Comparison of ENCODE assay signal across 8 cellular contexts in genomic region chr19:15304140-15304705, GRCh38. TPM values are rescaled to one million over a fixed set of nuclear protein-coding genes. Genes with fewer than 3 reads are reported as not detected.
A peak's percentile ranks its signal among the peaks of the same experiment; 100 is the strongest.
DNase-seq lines count a peak whose midpoint lies in the region; ATAC-seq and TF ChIP-seq lines count a peak whose summit lies in the region.

No MANE protein-coding gene starts in this region.

- BruUV-seq in Caco-2 (replicated peaks; lab: Mats Ljungman, UMichigan) = no TSS peak
- BruUV-seq in PC-9 (replicated peaks; lab: Mats Ljungman, UMichigan) = no TSS peak

- H3K4me2 ChIP-seq in PC-9 = no peak overlapping the region

- H3K4me1 Mint-ChIP-seq in Caco-2 (ENCODE audit: low read depth, unreplicated experiment) (peaks cover 29% of the 10 kb centered on the region), progenitor cell of endocrine pancreas (ENCODE audit: low read depth) (peaks cover 26% of the 10 kb centered on the region)

- TF ChIP-seq CTCF in Caco-2 (IDR thresholded peaks at IDR 0.05; ENCODE audit: insufficient read depth in 1 of 2, low read depth in 1 of 2, low read length in 1 of 2, severe bottlenecking in 1 of 2, unreplicated experiment in 1 of 2) (no peak), PC-9 (conservative IDR thresholded peaks at IDR 0.05) (no peak), progenitor cell of endocrine pancreas (IDR thresholded peaks at IDR 0.05; ENCODE audit: unreplicated experiment) (no peak)

- peaks cover 64% of the 10 kb centered on the region for H3F3A ChIP-seq in PC-9 (ENCODE audit: insufficient read depth, low read depth)

- no peak overlapping the region for H3K4me3 ChIP-seq in Caco-2 (ENCODE audit: low read depth, low read length)
- no peak overlapping the region for H3K4me3 ChIP-seq in PC-9
- peak overlapping the region; percentile 7 for H3K4me3 ChIP-seq in effector memory CD4-positive, alpha-beta T cell (ENCODE audit: insufficient read depth, low read depth, low read length, poor library complexity, severe bottlenecking)

- H3K27me3 Mint-ChIP-seq in Caco-2 (ENCODE audit: insufficient read depth, unreplicated experiment) = no peaks in the 10 kb centered on the region
- no peaks in the 10 kb centered on the region for H3K27me3 Mint-ChIP-seq in progenitor cell of endocrine pancreas

- H3K9me2 ChIP-seq in PC-9 (ENCODE audit: insufficient read depth) = no peaks in the 10 kb centered on the region

- H3K9me3 Mint-ChIP-seq in Caco-2 (ENCODE audit: unreplicated experiment) = no peaks in the 10 kb centered on the region
- H3K9me3 Mint-ChIP-seq in progenitor cell of endocrine pancreas (ENCODE audit: low read depth) = no peaks in the 10 kb centered on the region

- H3K27me3 ChIP-seq in Caco-2 (replicated peaks; ENCODE audit: control insufficient read depth, insufficient read depth, low read length) (no peaks in the 10 kb centered on the region), PC-9 (ENCODE audit: insufficient read depth, low read depth) (no peaks in the 10 kb centered on the region)
- H3K27me3 ChIP-seq in effector memory CD4-positive, alpha-beta T cell (replicated peaks; ENCODE audit: control insufficient read depth, insufficient read depth, low read length, poor library complexity, severe bottlenecking) = no peaks in the 10 kb centered on the region

- intact Hi-C loops in Caco-2 (cut with micrococcal nuclease; ENCODE audit: unreplicated experiment) (no loop called here), PC-9 (cut with micrococcal nuclease; ENCODE audit: unreplicated experiment) (no loop called here)

- H3K79me2 ChIP-seq in PC-9 (ENCODE audit: low read depth) = peaks cover 99% of the 10 kb centered on the region

- H3K36me3 ChIP-seq in Caco-2 (ENCODE audit: control insufficient read depth, insufficient read depth, low read length) (no peaks in the 10 kb centered on the region), PC-9 (ENCODE audit: low read depth) (peaks cover 9% of the 10 kb centered on the region; the same call in 1 of the 2 replicates)
- H3K36me3 ChIP-seq in effector memory CD4-positive, alpha-beta T cell (ENCODE audit: control insufficient read depth, insufficient read depth, low read length) = no peaks in the 10 kb centered on the region

- no peak for ATAC-seq in esophagus mucosa

- CTCF ChIA-PET in Caco-2 (lab: Charles Lee) = no interaction called here
- CTCF ChIA-PET in PC-9 (lab: Charles Lee) = interaction anchor here (0.5 kb wide), 1 partner anchor 71 kb away, joined by 6 read pairs; no protein-coding TSS in a partner anchor

- no peak for DNase-seq in Caco-2
- DNase-seq in PC-9 = no peak
- no peak for DNase-seq in effector memory CD4-positive, alpha-beta T cell
- no peak for DNase-seq in progenitor cell of endocrine pancreas (ENCODE audit: low spot score, unreplicated experiment)
- DNase-seq in DMS79 treated with DMSO at 0.1 percent for 48 hours (lab: John Stamatoyannopoulos, UW) = no peak
- DNase-seq in NCI-H1436 treated with DMSO at 0.1 percent for 48 hours (lab: John Stamatoyannopoulos, UW) = no peak
- DNase-seq in AG08395 (ENCODE audit: low spot score) = no peak

- H4K20me1 ChIP-seq in PC-9 (ENCODE audit: insufficient read depth) = peaks cover 98% of the 10 kb centered on the region

- H3K27ac Mint-ChIP-seq in Caco-2 (ENCODE audit: unreplicated experiment) (peak overlapping the region; percentile 36), progenitor cell of endocrine pancreas (peak overlapping the region; percentile 76)

- POLR2A ChIA-PET in Caco-2 (lab: Charles Lee) = no interaction called here
- POLR2A ChIA-PET in PC-9 (lab: Charles Lee; ENCODE audit: unreplicated experiment) = no interaction called here

- peak overlapping the region; percentile 41 for H3K27ac ChIP-seq in PC-9
- no peak overlapping the region for H3K27ac ChIP-seq in effector memory CD4-positive, alpha-beta T cell (ENCODE audit: insufficient read depth, low read length, poor library complexity, severe bottlenecking)

- no peak overlapping the region for H2AFZ ChIP-seq in PC-9

- H3K4me3 Mint-ChIP-seq in Caco-2 (ENCODE audit: unreplicated experiment) (no peak overlapping the region), progenitor cell of endocrine pancreas (ENCODE audit: low read depth) (no peak overlapping the region)

- no peaks in the 10 kb centered on the region for H3K9me3 ChIP-seq in Caco-2
- H3K9me3 ChIP-seq in PC-9 (ENCODE audit: insufficient read depth, low read depth) = no peaks in the 10 kb centered on the region
- H3K9me3 ChIP-seq in effector memory CD4-positive, alpha-beta T cell (ENCODE audit: control insufficient read depth, low read length) = no peaks in the 10 kb centered on the region

- peaks cover 11% of the 10 kb centered on the region for H3K4me1 ChIP-seq in Caco-2
- peaks cover 33% of the 10 kb centered on the region for H3K4me1 ChIP-seq in PC-9 (replicated peaks; ENCODE audit: insufficient read depth)
- H3K4me1 ChIP-seq in effector memory CD4-positive, alpha-beta T cell (ENCODE audit: control insufficient read depth, insufficient read depth, low read length, poor library complexity, severe bottlenecking) = peaks cover 43% of the 10 kb centered on the region

- H3K36me3 Mint-ChIP-seq in Caco-2 (ENCODE audit: insufficient read depth, unreplicated experiment) (peaks cover 38% of the 10 kb centered on the region), progenitor cell of endocrine pancreas (ENCODE audit: insufficient read depth) (peaks cover 2% of the 10 kb centered on the region)

RNA-seq across cellular contexts. Expression of gene BRD4, which starts 28.1 kb away (rescaled TPM):
- 154 and 170 TPM in 2 replicates for total RNA-seq in Caco-2 (2022)
- 109 and 138 TPM in 2 replicates for total RNA-seq in PC-9 (2021)
- 144 and 148 TPM in 2 replicates for total RNA-seq in progenitor cell of endocrine pancreas
- total RNA-seq in esophagus mucosa = 55.1 TPM
